ENCODE assay signal across 18 cellular contexts in the genomic region with DNA sequence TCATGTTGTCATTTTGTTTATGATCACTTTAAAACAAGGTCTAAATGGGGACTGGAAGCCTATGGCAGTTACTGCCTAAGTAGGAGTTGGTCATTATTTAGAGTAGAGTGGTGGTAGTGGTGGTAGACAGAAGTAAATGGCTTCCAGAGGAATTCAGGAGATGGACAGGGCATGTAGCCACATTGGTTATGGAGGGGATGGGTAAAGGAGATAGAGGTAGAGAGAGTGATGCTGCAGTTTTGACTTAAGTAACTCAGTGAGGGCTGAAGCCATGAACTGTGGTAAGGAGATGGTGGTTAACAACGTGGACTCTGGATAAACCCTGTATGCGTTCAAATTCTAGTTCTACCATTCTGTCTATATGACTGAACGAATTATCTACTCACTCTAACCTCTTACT.
A peak's percentile ranks its signal among the peaks of the same experiment; 100 is the strongest.
DNase-seq lines count a peak whose midpoint lies in the region; ATAC-seq and TF ChIP-seq lines count a peak whose summit lies in the region.
"Had no signal": no experiment of that assay in that cellular context is flagged by ENCODE, and none has a peak within 500 bp of the region (broad histone marks: within the 10 kb centered on the region; RNA-seq: fewer than 3 reads in every experiment).

No MANE protein-coding gene starts in this region.

- peaks cover 20% of the 10 kb centered on the region for H3K4me1 Mint-ChIP-seq in CD8-positive, alpha-beta T cell (ENCODE audit: low read depth)
- H3K4me1 Mint-ChIP-seq in mesothelial cell of epicardium = peaks cover 10% of the 10 kb centered on the region
- H3K4me1 Mint-ChIP-seq in naive thymus-derived CD8-positive, alpha-beta T cell = peaks cover 15 to 25% (median 19%) of the 10 kb centered on the region in 4 donors
- H3K4me1 Mint-ChIP-seq: B cell had no signal

- H3K27me3 ChIP-seq in CD8-positive, alpha-beta T cell (ENCODE audit: insufficient read depth, low read length) = no peaks in the 10 kb centered on the region
- H3K27me3 ChIP-seq: BLaER1 had no signal

- intact Hi-C loops in CD8-positive, alpha-beta T cell (cut with DNase I, micrococcal nuclease) = no loop called here

- TF ChIP-seq POLR2A in erythroblast (IDR thresholded peaks at IDR 0.05; ENCODE audit: low read length) = no peak

- CTCF ChIA-PET in CD8-positive, alpha-beta T cell (lab: Charles Lee) = interaction anchor here (0.9 to 1.6 kb wide), 2 partner anchors 10 to 18 kb away, joined by 3 to 4 read pairs; no protein-coding TSS in a partner anchor

- no peak overlapping the region for H3K27ac ChIP-seq in CD8-positive, alpha-beta T cell (ENCODE audit: low read depth, low read length)
- H3K27ac ChIP-seq: BLaER1, C4-2B had no signal

- no peak overlapping the region for H3K4me3 Mint-ChIP-seq in CD8-positive, alpha-beta T cell
- H3K4me3 Mint-ChIP-seq in mesothelial cell of epicardium = no peak overlapping the region
- no peak overlapping the region for H3K4me3 Mint-ChIP-seq in naive thymus-derived CD8-positive, alpha-beta T cell
- H3K4me3 Mint-ChIP-seq: B cell; CD4-positive, CD25-positive, alpha-beta regulatory T cell; GM23338; H9 had no signal

- no peak for TF ChIP-seq CTCF in CD8-positive, alpha-beta T cell (IDR thresholded peaks at IDR 0.05)
- no peak for TF ChIP-seq CTCF in mesothelial cell of epicardium (IDR thresholded peaks at IDR 0.05; ENCODE audit: unreplicated experiment)

- no peaks in the 10 kb centered on the region for H3K27me3 Mint-ChIP-seq in CD8-positive, alpha-beta T cell (ENCODE audit: low read depth)
- H3K27me3 Mint-ChIP-seq in mesothelial cell of epicardium (ENCODE audit: low read depth) = no peaks in the 10 kb centered on the region
- no peaks in the 10 kb centered on the region for H3K27me3 Mint-ChIP-seq in naive thymus-derived CD8-positive, alpha-beta T cell
- H3K27me3 Mint-ChIP-seq: B cell; CD4-positive, CD25-positive, alpha-beta regulatory T cell had no signal

- H3K36me3 Mint-ChIP-seq in CD8-positive, alpha-beta T cell = peaks cover 17% of the 10 kb centered on the region
- H3K36me3 Mint-ChIP-seq in mesothelial cell of epicardium = peaks cover 25% of the 10 kb centered on the region
- peaks cover 0 to 15% (median 6%) of the 10 kb centered on the region in 3 donors for H3K36me3 Mint-ChIP-seq in naive thymus-derived CD8-positive, alpha-beta T cell
- H3K36me3 Mint-ChIP-seq: CD4-positive, CD25-positive, alpha-beta regulatory T cell had no signal

- no peaks in the 10 kb centered on the region for H3K9me3 ChIP-seq in CD8-positive, alpha-beta T cell (ENCODE audit: low read length)
- H3K9me3 ChIP-seq: BLaER1 had no signal

- H3K36me3 ChIP-seq in CD8-positive, alpha-beta T cell (ENCODE audit: insufficient read depth, low read length) = no peaks in the 10 kb centered on the region

- H3K4me1 ChIP-seq in CD8-positive, alpha-beta T cell (ENCODE audit: insufficient read depth, low read length) = peaks cover 5% of the 10 kb centered on the region
- H3K4me1 ChIP-seq: BLaER1 had no signal

- H3K9me3 Mint-ChIP-seq in CD8-positive, alpha-beta T cell = no peaks in the 10 kb centered on the region
- H3K9me3 Mint-ChIP-seq in mesothelial cell of epicardium = no peaks in the 10 kb centered on the region
- H3K9me3 Mint-ChIP-seq in naive thymus-derived CD8-positive, alpha-beta T cell = no peaks in the 10 kb centered on the region
- H3K9me3 Mint-ChIP-seq: GM23338, H9 had no signal

- no peak for ATAC-seq in CD8-positive, alpha-beta T cell
- no peak for ATAC-seq in naive thymus-derived CD8-positive, alpha-beta T cell
- ATAC-seq: GM23338, HCT116 had no signal

- no peak for DNase-seq in CD8-positive, alpha-beta T cell
- DNase-seq in erythroblast (lab: John Stamatoyannopoulos, UW) = peak; percentile 12 to 24
- DNase-seq in mesothelial cell of epicardium (ENCODE audit: low spot score in 2 of 2, unreplicated experiment in 2 of 2) = no peak
- DNase-seq in NCI-H774 (lab: John Stamatoyannopoulos, UW) = no peak
- DNase-seq in naive thymus-derived CD8-positive, alpha-beta T cell = no peak
- DNase-seq in MV-4-11 (lab: John Stamatoyannopoulos, UW) = no peak
- DNase-seq: Calu3; CD4-positive, CD25-positive, alpha-beta regulatory T cell; COR-L47; DMS53; DMS79 treated with DMSO at 0.1 percent for 48 hours; GF-D8; H9 had no signal

- POLR2A ChIA-PET in CD8-positive, alpha-beta T cell (lab: Charles Lee) = no interaction called here
- POLR2A ChIA-PET in naive thymus-derived CD8-positive, alpha-beta T cell (lab: Charles Lee) = no interaction called here

- peak overlapping the region; percentile 33 for H3K27ac Mint-ChIP-seq in CD8-positive, alpha-beta T cell
- peak overlapping the region; percentile 52 for H3K27ac Mint-ChIP-seq in mesothelial cell of epicardium
- H3K27ac Mint-ChIP-seq in naive thymus-derived CD8-positive, alpha-beta T cell = peak overlapping the region in 4 of 10 donors; percentile 0 to 49 (median 27)
- H3K27ac Mint-ChIP-seq: B cell, GM23338, H9 had no signal

- H3K4me3 ChIP-seq in CD8-positive, alpha-beta T cell (ENCODE audit: low read depth, low read length) = no peak overlapping the region
- H3K4me3 ChIP-seq: BLaER1, GM23338 had no signal

Comparison
In these comparisons a context has a peak if more than half of its experiments do, and no peak if none do; other contexts are left out.
1. DNase-seq: peak in erythroblast (2 of 2); none in CD8-positive, alpha-beta T cell (0 of 7), mesothelial cell of epicardium (0 of 2), NCI-H774 (single experiment), naive thymus-derived CD8-positive, alpha-beta T cell (0 of 10) and MV-4-11 (single experiment).